In the genomic region with DNA sequence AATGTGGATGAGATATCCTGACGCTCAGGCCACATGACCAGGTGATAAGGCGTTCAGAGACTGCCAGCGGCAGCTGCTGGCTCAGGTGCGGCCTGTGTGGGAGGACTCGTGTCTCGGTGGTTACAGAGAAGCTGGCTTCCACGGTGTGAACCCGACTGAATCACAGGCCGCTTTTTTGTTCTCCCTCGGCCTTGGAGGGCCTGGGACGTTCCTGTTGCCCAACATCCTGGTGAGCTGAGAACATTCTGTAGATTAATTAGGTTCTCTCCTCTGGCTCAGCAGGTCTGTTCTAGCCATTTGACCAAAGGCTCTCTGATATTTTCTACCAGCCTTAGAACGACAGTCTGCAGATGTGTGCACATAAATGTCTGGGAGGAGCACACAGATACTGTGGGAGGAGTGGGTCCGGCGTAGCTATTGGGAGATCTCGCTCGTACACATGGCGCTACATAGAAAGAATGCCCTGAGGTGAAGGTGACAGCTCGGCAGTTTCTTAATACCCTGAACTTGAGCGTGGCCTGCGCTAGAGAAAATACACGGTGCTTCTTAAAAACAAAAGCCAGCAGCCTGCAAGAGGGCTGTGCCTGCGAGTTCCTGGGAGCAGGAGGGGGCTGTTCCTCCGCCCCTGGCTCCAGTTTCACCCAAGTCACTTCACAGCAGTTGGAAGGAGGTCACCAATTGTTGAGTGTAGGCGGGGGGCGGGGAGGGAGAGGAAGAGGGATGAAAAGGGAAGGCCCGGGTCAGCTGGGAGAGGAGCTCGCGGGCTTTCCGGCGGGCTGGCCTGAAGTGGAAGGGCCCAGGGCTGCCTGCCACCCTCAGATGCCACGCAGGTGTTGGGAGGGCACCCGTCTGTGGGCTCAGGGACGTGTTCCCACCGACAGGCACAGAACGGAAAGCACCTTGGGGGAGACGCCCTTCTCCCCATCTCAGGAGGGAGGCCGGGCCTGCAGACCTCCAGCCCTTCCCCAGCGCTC, we compare ENCODE assay signal across 10 cellular contexts.
DNase-seq lines count a peak whose midpoint lies in the region; ATAC-seq and TF ChIP-seq lines count a peak whose summit lies in the region.
"Had no signal": no experiment of that assay in that cellular context is flagged by ENCODE, and none has a peak within 500 bp of the region (broad histone marks: within the 10 kb centered on the region; RNA-seq: fewer than 3 reads in every experiment).

No MANE protein-coding gene starts in this region.

- H3F3A ChIP-seq in MM.1S (ENCODE audit: insufficient read depth, low read length), result no peaks in the 10 kb centered on the region

- H3K4me1 Mint-ChIP-seq in stimulated activated naive CD8-positive, alpha-beta T cell treated with anti-CD3 and anti-CD28 coated beads, Interleukin-15, amount 100 ng/mL, for 72 hours, result peaks cover 20% of the 10 kb centered on the region

- peak; percentile 82 for ATAC-seq in left lung
- ATAC-seq in stimulated activated naive CD8-positive, alpha-beta T cell treated with anti-CD3 and anti-CD28 coated beads, Interleukin-15, amount 100 ng/mL, for 72 hours, result peak; percentile 52

- TF ChIP-seq CTCF in cardiac fibroblast (IDR thresholded peaks at IDR 0.05; ENCODE audit: low read depth, low read length) (no peak), left lung (IDR thresholded peaks at IDR 0.05) (no peak), MM.1S (IDR thresholded peaks at IDR 0.05; ENCODE audit: low read length) (no peak)

- peaks cover 65% of the 10 kb centered on the region for H3K27me3 Mint-ChIP-seq in stimulated activated naive CD8-positive, alpha-beta T cell treated with anti-CD3 and anti-CD28 coated beads, Interleukin-15, amount 100 ng/mL, for 72 hours

- DNase-seq in NCI-H2029 (lab: John Stamatoyannopoulos, UW) (peak; percentile 20), NCI-H2029 treated with DMSO at 0.1 percent for 48 hours (lab: John Stamatoyannopoulos, UW) (no peak), NCI-H187 (lab: John Stamatoyannopoulos, UW) (peak; percentile 26 to 45), cardiac fibroblast (ENCODE audit: low read depth in 2 of 2) (peak; percentile 78 to 79), left lung (peak; percentile 80 to 86), MM.1S (no peak), GM19238 (ENCODE audit: insufficient read length, low spot score) (no peak)
- no peak for DNase-seq in stimulated activated naive CD8-positive, alpha-beta T cell treated with anti-CD3 and anti-CD28 coated beads, Interleukin-15, amount 100 ng/mL, for 72 hours

- H3K27me3 ChIP-seq in left lung, result no peaks in the 10 kb centered on the region
- H3K27me3 ChIP-seq in MM.1S (replicated peaks; ENCODE audit: insufficient read depth, low read length), result no peaks in the 10 kb centered on the region

- H3K9ac ChIP-seq in MM.1S (ENCODE audit: low read length), result no peak overlapping the region

- H3K27ac ChIP-seq in left lung, result peak overlapping the region; percentile 74 to 81
- no peak overlapping the region for H3K27ac ChIP-seq in MM.1S (ENCODE audit: low read length)
- H3K27ac ChIP-seq: VCaP had no signal

- no peak overlapping the region for H2AFZ ChIP-seq in MM.1S (ENCODE audit: low read length)

- H4K20me1 ChIP-seq in MM.1S (ENCODE audit: insufficient read depth, low read length), result no peaks in the 10 kb centered on the region

- no peaks in the 10 kb centered on the region for H3K9me2 ChIP-seq in MM.1S (replicated peaks; ENCODE audit: insufficient read depth, low read length)

- H3K4me3 ChIP-seq in cardiac fibroblast (replicated peaks in 1 of 2; ENCODE audit: low read depth in 2 of 2, low read length in 2 of 2) (peak overlapping the region; percentile 21 to 36), left lung (peak overlapping the region; percentile 28 to 38), MM.1S (ENCODE audit: low read length) (no peak overlapping the region)

- H3K9me3 ChIP-seq in left lung, result no peaks in the 10 kb centered on the region
- no peaks in the 10 kb centered on the region for H3K9me3 ChIP-seq in MM.1S (replicated peaks; ENCODE audit: insufficient read depth, low read length)

- H3K4me3 Mint-ChIP-seq in stimulated activated naive CD8-positive, alpha-beta T cell treated with anti-CD3 and anti-CD28 coated beads, Interleukin-15, amount 100 ng/mL, for 72 hours, result peak overlapping the region; percentile 58 to 59
- H3K4me3 Mint-ChIP-seq: CD4-positive, CD25-positive, alpha-beta regulatory T cell had no signal

- no peak overlapping the region for H3K4me2 ChIP-seq in MM.1S (ENCODE audit: low read depth, low read length)

- peak overlapping the region in 1 of 2 donors; percentile 34 for H3K27ac Mint-ChIP-seq in stimulated activated naive CD8-positive, alpha-beta T cell treated with anti-CD3 and anti-CD28 coated beads, Interleukin-15, amount 100 ng/mL, for 72 hours
- H3K27ac Mint-ChIP-seq: CD4-positive, CD25-positive, alpha-beta regulatory T cell had no signal

- no peaks in the 10 kb centered on the region for H3K36me3 ChIP-seq in left lung
- H3K36me3 ChIP-seq in MM.1S (replicated peaks; ENCODE audit: insufficient read depth, low read length), result no peaks in the 10 kb centered on the region

- no peaks in the 10 kb centered on the region for H3K9me3 Mint-ChIP-seq in stimulated activated naive CD8-positive, alpha-beta T cell treated with anti-CD3 and anti-CD28 coated beads, Interleukin-15, amount 100 ng/mL, for 72 hours

- no peaks in the 10 kb centered on the region for H3K79me2 ChIP-seq in MM.1S (ENCODE audit: low read length)

- intact Hi-C loops in left lung (cut with DNase I), result no loop called here

- H3K4me1 ChIP-seq in left lung (peaks cover 14 to 36% of the 10 kb centered on the region in 2 donors), MM.1S (ENCODE audit: low read length) (no peaks in the 10 kb centered on the region)

Comparison
In these comparisons a context has a peak if more than half of its experiments do, and no peak if none do; other contexts are left out.
1. DNase-seq: peak in NCI-H2029 (single experiment), NCI-H187 (2 of 2), cardiac fibroblast (2 of 2) and left lung (2 of 2); none in NCI-H2029 treated with DMSO at 0.1 percent for 48 hours (single experiment), stimulated activated naive CD8-positive, alpha-beta T cell treated with anti-CD3 and anti-CD28 coated beads, Interleukin-15, amount 100 ng/mL, for 72 hours (0 of 2), MM.1S (single experiment) and GM19238 (single experiment).